In the genomic region with DNA sequence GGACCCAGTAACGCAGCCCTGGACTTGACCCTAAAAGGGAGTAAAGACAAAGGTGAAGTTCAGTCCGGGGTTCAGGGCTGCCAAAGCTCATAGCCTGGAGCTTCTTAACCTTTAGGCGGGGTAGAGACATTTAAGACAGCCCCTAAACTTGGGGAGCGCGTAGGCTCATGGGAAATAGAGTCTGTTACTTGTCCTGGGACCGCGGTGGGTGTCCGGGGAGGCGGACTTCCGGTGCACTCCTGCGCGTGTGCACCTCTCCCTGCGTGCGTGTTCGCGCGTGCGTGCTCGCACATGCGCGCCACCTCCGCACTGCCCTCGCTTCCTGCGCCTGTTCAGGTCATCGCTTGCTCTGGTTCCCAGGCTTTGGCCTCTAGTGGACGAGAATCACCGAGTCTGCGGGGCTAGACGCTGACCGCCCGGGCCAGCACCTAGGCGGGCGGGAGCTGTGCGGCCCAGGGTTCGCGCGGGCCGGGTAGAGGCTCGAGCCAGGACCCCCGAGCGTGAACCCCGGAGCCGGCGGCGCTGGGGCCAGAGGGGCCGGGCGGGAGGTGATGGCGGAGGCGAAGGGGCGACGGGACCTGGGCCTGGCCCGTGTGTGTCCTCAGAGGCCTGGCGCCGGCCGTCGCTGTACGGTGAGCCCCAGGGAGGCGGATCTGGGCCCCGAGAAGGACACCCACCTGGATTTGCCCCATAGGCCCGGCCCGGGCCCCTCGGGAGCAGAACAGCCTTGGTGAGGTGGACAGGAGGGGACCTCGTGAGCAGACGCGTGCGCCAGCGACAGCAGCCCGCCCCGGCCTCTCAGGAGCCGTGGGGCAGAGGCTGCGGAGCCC, we compare ENCODE assay signal across 8 cellular contexts. TPM values are rescaled to one million over a fixed set of nuclear protein-coding genes. Genes with fewer than 3 reads are reported as not detected.
DNase-seq lines count a peak whose midpoint lies in the region; ATAC-seq and TF ChIP-seq lines count a peak whose summit lies in the region.
"Not testable (repeated sequence)": the region's sequence is repeated elsewhere in the genome, so short reads cannot be mapped to it uniquely, and the experiment has no call there.

No MANE protein-coding gene starts in this region.

- ATAC-seq in GM19395 (IDR thresholded peaks at IDR 0.05; ENCODE audit: unreplicated experiment) (peak; percentile 100), HG03521 (IDR thresholded peaks at IDR 0.05; ENCODE audit: unreplicated experiment) (peak; percentile 98)

- not testable (repeated sequence) for TF ChIP-seq CTCF in CD14-positive monocyte (IDR thresholded peaks at IDR 0.05); liver (IDR thresholded peaks at IDR 0.05; ENCODE audit: low read depth, low read length, missing input control)

- H3K27ac Mint-ChIP-seq in CD14-positive monocyte = peak overlapping the region; percentile 77 to 92 (median 89)

- peak overlapping the region; percentile 78 to 79 for H3K9ac ChIP-seq in liver (ENCODE audit: low read depth in 1 of 2, low read length in 2 of 2)

- H3K27ac ChIP-seq in liver (ENCODE audit: low read depth in 1 of 2, low read length in 2 of 2) = peak overlapping the region; percentile 92

- H3K9me3 Mint-ChIP-seq in CD14-positive monocyte = not testable (repeated sequence)

- intact Hi-C loops in CD14-positive monocyte (cut with micrococcal nuclease) = not testable (repeated sequence)

- H3K4me1 Mint-ChIP-seq in CD14-positive monocyte = peaks cover 23% of the 10 kb centered on the region

- not testable (repeated sequence) for H3K4me1 ChIP-seq in liver (ENCODE audit: control insufficient read depth in 4 of 4, insufficient read depth in 4 of 4, low read length in 3 of 4)

- not testable (repeated sequence) for H3K36me3 ChIP-seq in liver (ENCODE audit: control insufficient read depth in 4 of 4, insufficient read depth in 3 of 4, low read depth in 1 of 4, low read length in 3 of 4)

- DNase-seq in CD14-positive monocyte (ENCODE audit: low spot score) (peak; percentile 78), NCI-H748 (lab: John Stamatoyannopoulos, UW; ENCODE audit: unreplicated experiment) (peak; percentile 82), dermis blood vessel endothelial cell (peak; percentile 80)
- peak; percentile 78 to 82 for DNase-seq in activated CD4-positive, alpha-beta T cell treated with anti-CD3 and anti-CD28 coated beads, Interleukin-2, amount 50 U/mL, for 24 hours (ENCODE audit: low read depth in 1 of 2, low spot score in 1 of 2)
- DNase-seq in stimulated activated CD4-positive, alpha-beta T cell treated with anti-CD3 and anti-CD28 coated beads, Interleukin-2, amount 100 ng/mL, for 48 hours = peak; percentile 72 to 85

- peak overlapping the region; percentile 72 to 84 (median 83) for H3K4me3 ChIP-seq in liver (ENCODE audit: low read depth in 1 of 3, low read length in 3 of 3)

- H3K4me3 Mint-ChIP-seq in CD14-positive monocyte = peak overlapping the region; percentile 89 to 95

- TF ChIP-seq RAD21 in liver (IDR thresholded peaks at IDR 0.05) = peak in 1 of 2 donors; percentile 49

- H3K27me3 Mint-ChIP-seq in CD14-positive monocyte (ENCODE audit: low read depth in 3 of 3) = not testable (repeated sequence)

- H3K9me3 ChIP-seq in liver (ENCODE audit: control insufficient read depth in 4 of 4, low read length in 3 of 4) = not testable (repeated sequence)

- WGBS in liver = under 1% methylated on average over 71 of the region's 71 CpGs

- H3K36me3 Mint-ChIP-seq in CD14-positive monocyte = not testable (repeated sequence)

- not testable (repeated sequence) for H3K27me3 ChIP-seq in liver (ENCODE audit: control insufficient read depth in 4 of 4, insufficient read depth in 4 of 4, low read length in 3 of 4)

TF ChIP-seq in liver, 16 proteins besides CTCF, POLR2A, EP300 and RAD21:
- TF ChIP-seq REST (IDR thresholded peaks at IDR 0.05) (peak; percentile 44), MAX (IDR thresholded peaks at IDR 0.05) (peak; percentile 49), JUND (IDR thresholded peaks at IDR 0.05) (peak in 1 of 2 donors; percentile 65), SP1 (IDR thresholded peaks at IDR 0.05) (peak; percentile 73), HNF4G (IDR thresholded peaks at IDR 0.05) (peak; percentile 19), GABPA (IDR thresholded peaks at IDR 0.05 in 1 of 2, conservative IDR thresholded peaks at IDR 0.05 in 1 of 2) (peak; percentile 62 to 89), EGR1 (IDR thresholded peaks at IDR 0.05; ENCODE audit: low read depth in 2 of 2) (peak; percentile 44 to 70), TAF1 (conservative IDR thresholded peaks at IDR 0.05) (peak; percentile 52), NR2F2 (IDR thresholded peaks at IDR 0.05) (peak; percentile 86), YY1 (IDR thresholded peaks at IDR 0.05) (peak; percentile 45), RXRA (IDR thresholded peaks at IDR 0.05) (peak; percentile 76 to 93), ZBTB33 (IDR thresholded peaks at IDR 0.05) (peak; percentile 53), HNF4A (conservative IDR thresholded peaks at IDR 0.05) (peak; percentile 64 to 85)
TF ChIP-seq in liver: peak in this region for 13; not testable (repeated sequence) for 3.

RNA-seq across cellular contexts. Expression of gene SPDYE16, which starts 6.1 kb away (rescaled TPM):
- polyA plus RNA-seq in CD14-positive monocyte (not detected), liver (under 1 TPM; 0.05 to 0.50 TPM)
- total RNA-seq in dermis blood vessel endothelial cell (0.09 TPM in 1 of 2 replicates, not detected in the other), liver (under 1 TPM; 0.17 to 0.28 TPM)

RNA-seq across cellular contexts. Expression of gene UPK3B, which starts 38.9 kb away (rescaled TPM):
- polyA plus RNA-seq in CD14-positive monocyte = not detected
- under 0.01 TPM in 1 of 2 replicates, not detected in the other for total RNA-seq in dermis blood vessel endothelial cell
- under 1 TPM; 0.33 to 0.42 TPM for total RNA-seq in liver
- polyA plus RNA-seq in liver = under 1 TPM; 0.08 to 0.38 TPM

Comparison
In these comparisons a context has a peak if more than half of its experiments do, and no peak if none do; other contexts are left out.
1. Peak in every context shown above with its lines: DNase-seq, ATAC-seq, H3K4me3 ChIP-seq and H3K27ac ChIP-seq.